Comparison of ENCODE assay signal across 1 cellular context in the genomic region with DNA sequence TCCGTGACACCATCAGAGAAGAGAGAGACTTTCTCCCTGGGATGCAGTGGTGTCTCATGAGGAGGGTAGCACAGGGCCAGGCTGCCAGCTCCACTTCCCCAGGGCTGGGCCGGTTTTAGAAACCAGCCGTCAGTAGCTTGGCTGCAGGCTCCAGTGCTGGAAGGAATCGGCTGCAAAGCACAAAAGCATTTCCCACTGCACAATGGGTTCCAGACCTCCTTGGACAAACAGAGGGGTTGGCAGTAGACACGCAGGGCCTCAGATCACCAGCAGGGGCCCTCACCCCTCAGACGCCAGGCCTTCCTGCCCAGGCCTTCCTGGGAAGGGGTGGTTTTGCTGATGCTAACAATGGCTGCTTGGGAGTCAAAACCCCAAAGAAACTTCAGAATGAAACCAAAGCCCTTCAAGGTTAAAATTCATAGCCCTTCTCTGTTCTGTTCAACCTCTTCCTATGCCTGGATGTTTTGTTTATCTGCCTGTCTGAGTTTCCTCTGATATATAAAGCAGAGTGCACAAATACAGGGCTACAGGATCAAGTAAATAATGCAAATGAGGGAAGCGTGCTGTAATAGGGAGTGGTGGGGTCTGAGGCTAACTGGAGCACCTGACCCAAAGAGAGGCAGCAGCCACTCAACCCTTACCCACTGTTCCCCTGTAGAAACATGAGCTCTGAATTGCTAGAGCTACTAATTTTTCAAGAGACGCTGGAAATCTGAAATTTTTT.
A peak's percentile ranks its signal among the peaks of the same experiment; 100 is the strongest.
TF ChIP-seq lines count a peak whose summit lies in the region.

No MANE protein-coding gene starts in this region.

TF ChIP-seq in HepG2, 621 proteins besides CTCF, POLR2A, EP300 and RAD21 (continued from another document and continues in another):
- TF ChIP-seq ZBTB40 (IDR thresholded peaks at IDR 0.05) (no peak), ZBTB40 (CRISPR knock-in tag; IDR thresholded peaks at IDR 0.05) (no peak), CBX5 (CRISPR knock-in tag; IDR thresholded peaks at IDR 0.05; ENCODE audit: borderline replicate concordance) (peak; percentile 46; the same call in 1 of the 2 replicates), PAXIP1 (CRISPR knock-in tag; conservative IDR thresholded peaks at IDR 0.05) (no peak), STAT5B (CRISPR knock-in tag; IDR thresholded peaks at IDR 0.05) (no peak), ZFP36L2 (CRISPR knock-in tag; IDR thresholded peaks at IDR 0.05) (no peak), ZEB1 (IDR thresholded peaks at IDR 0.05; ENCODE audit: insufficient replicate concordance, low read depth) (no peak), ZNF589 (CRISPR knock-in tag; conservative IDR thresholded peaks at IDR 0.05) (no peak), ZSCAN12 (CRISPR knock-in tag; IDR thresholded peaks at IDR 0.05) (no peak), HDAC6 (IDR thresholded peaks at IDR 0.05; ENCODE audit: low read depth, low read length) (no peak), ZNF234 (CRISPR knock-in tag; conservative IDR thresholded peaks at IDR 0.05) (no peak), ZNF615 (CRISPR knock-in tag; IDR thresholded peaks at IDR 0.05; ENCODE audit: borderline replicate concordance) (no peak), ZNF598 (CRISPR knock-in tag; IDR thresholded peaks at IDR 0.05; ENCODE audit: borderline replicate concordance) (peak; percentile 49; the same call in 1 of the 2 replicates), ZNF619 (CRISPR knock-in tag; IDR thresholded peaks at IDR 0.05) (no peak), ZNF792 (CRISPR knock-in tag; IDR thresholded peaks at IDR 0.05) (no peak), XRCC5 (optimal IDR thresholded peaks at IDR 0.05; ENCODE audit: low read length) (peak; percentile 95), ZNF788 (CRISPR knock-in tag; IDR thresholded peaks at IDR 0.05; ENCODE audit: borderline replicate concordance) (no peak), MED1 (CRISPR knock-in tag; IDR thresholded peaks at IDR 0.05) (peak; percentile 53; the same call in 1 of the 2 replicates), ZFP82 (CRISPR knock-in tag; IDR thresholded peaks at IDR 0.05; ENCODE audit: borderline replicate concordance) (no peak), ZNF430 (CRISPR knock-in tag; IDR thresholded peaks at IDR 0.05) (no peak), DMTF1 (CRISPR knock-in tag; IDR thresholded peaks at IDR 0.05) (no peak), ZNF543 (CRISPR knock-in tag; IDR thresholded peaks at IDR 0.05) (no peak), ATF4 (CRISPR knock-in tag; IDR thresholded peaks at IDR 0.05) (no peak), ZNF253 (CRISPR knock-in tag; IDR thresholded peaks at IDR 0.05; ENCODE audit: borderline replicate concordance) (no peak), PCBP1 (IDR thresholded peaks at IDR 0.05; ENCODE audit: borderline replicate concordance, low read depth, low read length) (no peak), ZNF616 (CRISPR knock-in tag; IDR thresholded peaks at IDR 0.05; ENCODE audit: low read depth) (no peak), ZNF720 (CRISPR knock-in tag; IDR thresholded peaks at IDR 0.05) (no peak), JUN (CRISPR knock-in tag; IDR thresholded peaks at IDR 0.05) (no peak), MTERF4 (CRISPR knock-in tag; IDR thresholded peaks at IDR 0.05) (no peak; the same call in 1 of the 2 replicates), TBX2 (CRISPR knock-in tag; IDR thresholded peaks at IDR 0.05; ENCODE audit: borderline replicate concordance) (no peak), NBN (conservative IDR thresholded peaks at IDR 0.05) (no peak), MIXL1 (CRISPR knock-in tag; IDR thresholded peaks at IDR 0.05) (no peak), HHEX (CRISPR knock-in tag; IDR thresholded peaks at IDR 0.05) (no peak), ARNTL (CRISPR knock-in tag; IDR thresholded peaks at IDR 0.05) (no peak), MATR3 (CRISPR knock-in tag; IDR thresholded peaks at IDR 0.05) (no peak), GATAD2A (CRISPR knock-in tag; IDR thresholded peaks at IDR 0.05) (peak; percentile 75)
- TF ChIP-seq, protein P1, sequence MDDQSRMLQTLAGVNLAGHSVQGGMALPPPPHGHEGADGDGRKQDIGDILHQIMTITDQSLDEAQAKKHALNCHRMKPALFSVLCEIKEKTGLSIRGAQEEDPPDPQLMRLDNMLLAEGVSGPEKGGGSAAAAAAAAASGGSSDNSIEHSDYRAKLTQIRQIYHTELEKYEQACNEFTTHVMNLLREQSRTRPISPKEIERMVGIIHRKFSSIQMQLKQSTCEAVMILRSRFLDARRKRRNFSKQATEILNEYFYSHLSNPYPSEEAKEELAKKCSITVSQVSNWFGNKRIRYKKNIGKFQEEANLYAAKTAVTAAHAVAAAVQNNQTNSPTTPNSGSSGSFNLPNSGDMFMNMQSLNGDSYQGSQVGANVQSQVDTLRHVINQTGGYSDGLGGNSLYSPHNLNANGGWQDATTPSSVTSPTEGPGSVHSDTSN (CRISPR knock-in tag; IDR thresholded peaks at IDR 0.05; ENCODE audit: borderline replicate concordance): no peak
- TF ChIP-seq, protein P2, sequence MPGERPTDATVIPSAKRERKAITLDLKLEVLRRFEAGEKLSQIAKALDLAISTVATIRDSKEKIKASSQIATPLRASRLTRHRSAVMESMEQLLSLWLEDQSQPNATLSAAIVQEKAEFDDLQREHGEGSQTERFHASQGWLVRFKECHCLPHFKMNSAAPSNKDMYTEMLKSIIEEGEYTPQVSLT (CRISPR knock-in tag; IDR thresholded peaks at IDR 0.05; ENCODE audit: borderline replicate concordance, low read depth): no peak
- TF ChIP-seq, protein P3, sequence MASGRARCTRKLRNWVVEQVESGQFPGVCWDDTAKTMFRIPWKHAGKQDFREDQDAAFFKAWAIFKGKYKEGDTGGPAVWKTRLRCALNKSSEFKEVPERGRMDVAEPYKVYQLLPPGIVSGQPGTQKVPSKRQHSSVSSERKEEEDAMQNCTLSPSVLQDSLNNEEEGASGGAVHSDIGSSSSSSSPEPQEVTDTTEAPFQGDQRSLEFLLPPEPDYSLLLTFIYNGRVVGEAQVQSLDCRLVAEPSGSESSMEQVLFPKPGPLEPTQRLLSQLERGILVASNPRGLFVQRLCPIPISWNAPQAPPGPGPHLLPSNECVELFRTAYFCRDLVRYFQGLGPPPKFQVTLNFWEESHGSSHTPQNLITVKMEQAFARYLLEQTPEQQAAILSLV (CRISPR knock-in tag; IDR thresholded peaks at IDR 0.05; ENCODE audit: borderline replicate concordance): peak; percentile 57; the same call in 1 of the 2 replicates
- TF ChIP-seq, protein P4, sequence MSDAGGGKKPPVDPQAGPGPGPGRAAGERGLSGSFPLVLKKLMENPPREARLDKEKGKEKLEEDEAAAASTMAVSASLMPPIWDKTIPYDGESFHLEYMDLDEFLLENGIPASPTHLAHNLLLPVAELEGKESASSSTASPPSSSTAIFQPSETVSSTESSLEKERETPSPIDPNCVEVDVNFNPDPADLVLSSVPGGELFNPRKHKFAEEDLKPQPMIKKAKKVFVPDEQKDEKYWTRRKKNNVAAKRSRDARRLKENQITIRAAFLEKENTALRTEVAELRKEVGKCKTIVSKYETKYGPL (CRISPR knock-in tag; IDR thresholded peaks at IDR 0.05): no peak
